28 cellular contexts compared by ENCODE assay signal in genomic region chr12:121260091-121260490, GRCh38.
"Had no signal": no experiment of that assay in that cellular context is flagged by ENCODE, and none has a peak within 500 bp of the region (broad histone marks: within the 10 kb centered on the region; RNA-seq: fewer than 3 reads in every experiment).

No MANE protein-coding gene starts in this region.

- H3K9me3 Mint-ChIP-seq: activated CD4-positive, alpha-beta T cell treated with anti-CD3 and anti-CD28 coated beads, Interleukin-2, amount 10 ng/mL, durations not matched to agents 24 days and 14 days; activated CD8-positive, alpha-beta T cell treated with anti-CD3 and anti-CD28 coated beads for 36 hours; activated naive CD4-positive, alpha-beta T cell treated with anti-CD3 and anti-CD28 coated beads, Interleukin-2, amount 10 ng/mL, durations not matched to agents 7 days and 5 days; activated naive CD8-positive, alpha-beta T cell treated with anti-CD3 and anti-CD28 coated beads, Interleukin-2, amount 50 U/mL, for 24 hours; activated T-cell treated with anti-CD3 and anti-CD28 coated beads, Interleukin-2, amount 50 U/mL, for 24 hours; brain had no signal

- H3K9me3 ChIP-seq: Peyer's patch, SJCRH30 had no signal

- H3K4me2 ChIP-seq: KMS-11 had no signal

- H3K4me1 Mint-ChIP-seq: activated naive CD4-positive, alpha-beta T cell treated with anti-CD3 and anti-CD28 coated beads, Interleukin-2, amount 10 ng/mL, durations not matched to agents 7 days and 5 days; activated naive CD8-positive, alpha-beta T cell treated with anti-CD3 and anti-CD28 coated beads, Interleukin-2, amount 50 U/mL, for 24 hours; brain had no signal

- H3K27ac ChIP-seq: KMS-11, Peyer's patch, SJCRH30, SK-N-MC had no signal

- DNase-seq: activated CD4-positive, alpha-beta T cell treated with anti-CD3 and anti-CD28 coated beads, Interleukin-2, amount 10 ng/mL, durations not matched to agents 24 days and 14 days; activated CD4-positive, alpha-beta T cell treated with anti-CD3 and anti-CD28 coated beads, Interleukin-2, amount 50 U/mL, for 4 hours; activated CD8-positive, alpha-beta T cell treated with anti-CD3 and anti-CD28 coated beads for 36 hours; activated gamma-delta T cell treated with Interleukin-2 at 50 U/mL for 16 hours; activated naive CD4-positive, alpha-beta T cell treated with anti-CD3 and anti-CD28 coated beads, Interleukin-2, amount 10 ng/mL, durations not matched to agents 7 days and 5 days; activated naive CD8-positive, alpha-beta T cell treated with anti-CD3 and anti-CD28 coated beads, Interleukin-2, amount 50 U/mL, for 24 hours; activated T-cell treated with anti-CD3 and anti-CD28 coated beads, Interleukin-2, amount 50 U/mL, for 24 hours; anterior cingulate cortex; MM.1S; MV-4-11; NCI-H1092; NCI-H1436 treated with DMSO at 0.1 percent for 48 hours; NCI-H1694 treated with DMSO at 0.1 percent for 48 hours; NCI-H2029; NCI-H510A; NCI-H526; NCI-H748 treated with DMSO at 0.1 percent for 48 hours; NK-92 treated with Interleukin-12 subunit alpha and Interleukin-12 subunit beta, amount 100 ng/mL, for 24 hours; PC-3; Peyer's patch; RPMI8226; SHP77; SJCRH30; T1000 had no signal

- H3K4me1 ChIP-seq: Peyer's patch, SJCRH30 had no signal

- H3K4me3 ChIP-seq: Peyer's patch, SJCRH30, SK-N-MC had no signal

- H3K36me3 ChIP-seq: SJCRH30 had no signal

- H3K27me3 ChIP-seq: Peyer's patch, SJCRH30 had no signal

- H3K9ac ChIP-seq: KMS-11 had no signal

- H3K27ac Mint-ChIP-seq: activated CD4-positive, alpha-beta T cell treated with anti-CD3 and anti-CD28 coated beads, Interleukin-2, amount 10 ng/mL, durations not matched to agents 24 days and 14 days; activated CD8-positive, alpha-beta T cell treated with anti-CD3 and anti-CD28 coated beads for 36 hours; activated naive CD4-positive, alpha-beta T cell treated with anti-CD3 and anti-CD28 coated beads, Interleukin-2, amount 10 ng/mL, durations not matched to agents 7 days and 5 days; activated naive CD8-positive, alpha-beta T cell; activated naive CD8-positive, alpha-beta T cell treated with anti-CD3 and anti-CD28 coated beads, Interleukin-2, amount 50 U/mL, for 24 hours; activated T-cell treated with anti-CD3 and anti-CD28 coated beads, Interleukin-2, amount 50 U/mL, for 24 hours; brain had no signal

- H3K4me3 Mint-ChIP-seq: activated CD4-positive, alpha-beta T cell treated with anti-CD3 and anti-CD28 coated beads, Interleukin-2, amount 10 ng/mL, durations not matched to agents 24 days and 14 days; activated CD8-positive, alpha-beta T cell treated with anti-CD3 and anti-CD28 coated beads for 36 hours; activated naive CD4-positive, alpha-beta T cell treated with anti-CD3 and anti-CD28 coated beads, Interleukin-2, amount 10 ng/mL, durations not matched to agents 7 days and 5 days; activated naive CD8-positive, alpha-beta T cell; activated naive CD8-positive, alpha-beta T cell treated with anti-CD3 and anti-CD28 coated beads, Interleukin-2, amount 50 U/mL, for 24 hours; activated T-cell treated with anti-CD3 and anti-CD28 coated beads, Interleukin-2, amount 50 U/mL, for 24 hours; brain had no signal

- H3K27me3 Mint-ChIP-seq: activated CD4-positive, alpha-beta T cell treated with anti-CD3 and anti-CD28 coated beads, Interleukin-2, amount 10 ng/mL, durations not matched to agents 24 days and 14 days; activated CD8-positive, alpha-beta T cell treated with anti-CD3 and anti-CD28 coated beads for 36 hours; activated naive CD4-positive, alpha-beta T cell treated with anti-CD3 and anti-CD28 coated beads, Interleukin-2, amount 10 ng/mL, durations not matched to agents 7 days and 5 days; activated naive CD8-positive, alpha-beta T cell; activated naive CD8-positive, alpha-beta T cell treated with anti-CD3 and anti-CD28 coated beads, Interleukin-2, amount 50 U/mL, for 24 hours; activated T-cell treated with anti-CD3 and anti-CD28 coated beads, Interleukin-2, amount 50 U/mL, for 24 hours; brain had no signal

- ATAC-seq: activated CD8-positive, alpha-beta T cell treated with anti-CD3 and anti-CD28 coated beads for 36 hours; activated naive CD8-positive, alpha-beta T cell treated with anti-CD3 and anti-CD28 coated beads, Interleukin-2, amount 50 U/mL, for 24 hours; PC-3 had no signal
